ENCODE assay signal across 27 cellular contexts in the genomic region with DNA sequence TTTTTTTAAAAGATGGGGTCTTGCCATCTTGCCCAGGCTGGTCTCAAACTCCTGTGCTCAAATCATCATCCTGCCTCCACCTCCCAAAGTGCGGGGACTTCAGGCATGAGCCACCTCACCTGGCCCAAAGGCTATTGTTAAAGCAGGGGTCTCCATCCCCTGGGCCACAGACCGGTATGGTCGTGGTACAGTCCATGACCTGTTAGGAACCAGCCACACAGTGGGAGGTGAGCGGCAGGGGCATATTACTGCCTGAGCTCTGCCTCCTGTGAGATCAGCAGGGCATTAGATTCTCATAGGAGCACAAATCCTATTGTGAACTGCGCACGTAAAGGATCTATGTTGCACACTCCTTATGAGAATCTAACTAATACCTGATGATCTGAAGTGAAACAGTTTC. TPM values are rescaled to one million over a fixed set of nuclear protein-coding genes. Genes with fewer than 3 reads are reported as not detected.
"Had no signal": no experiment of that assay in that cellular context is flagged by ENCODE, and none has a peak within 500 bp of the region (broad histone marks: within the 10 kb centered on the region; RNA-seq: fewer than 3 reads in every experiment).

No MANE protein-coding gene starts in this region.

- H3K4me2 ChIP-seq: neural progenitor cell had no signal

- H3K27me3 ChIP-seq: dorsolateral prefrontal cortex, neural progenitor cell, sigmoid colon, suprapubic skin, transverse colon, upper lobe of right lung, vagina had no signal

- FAIRE-seq: colon, frontal cortex, keratinocyte had no signal

- H2AFZ ChIP-seq: neural progenitor cell, parathyroid adenoma had no signal

- H3K79me2 ChIP-seq: parathyroid adenoma had no signal

- ATAC-seq: esophagus mucosa; left lobe of liver; naive thymus-derived CD4-positive, alpha-beta T cell; right cardiac atrium; stimulated activated naive CD8-positive, alpha-beta T cell treated with anti-CD3 and anti-CD28 coated beads, Interleukin-15, amount 100 ng/mL, for 72 hours; upper lobe of right lung had no signal

- H3K4me1 ChIP-seq: neural progenitor cell, parathyroid adenoma, prostate gland, sigmoid colon, suprapubic skin, transverse colon, upper lobe of right lung, vagina had no signal

- H3K9ac ChIP-seq: neural progenitor cell, parathyroid adenoma had no signal

- H3K36me3 ChIP-seq: neural progenitor cell, prostate gland, sigmoid colon, suprapubic skin, transverse colon, upper lobe of right lung, vagina had no signal

- H3K27ac ChIP-seq: dorsolateral prefrontal cortex, neural progenitor cell, parathyroid adenoma, prostate gland, sigmoid colon, suprapubic skin, transverse colon, upper lobe of right lung, vagina had no signal

- H3K4me3 ChIP-seq: dorsolateral prefrontal cortex, neural progenitor cell, prostate gland, sigmoid colon, suprapubic skin, transverse colon, upper lobe of right lung, vagina had no signal

- DNase-seq: cerebellar nuclear complex; effector CD4-positive, alpha-beta T cell; mammary epithelial cell; mesendoderm; midbrain; naive thymus-derived CD4-positive, alpha-beta T cell; right cardiac atrium; sigmoid colon; stimulated activated CD4-positive, alpha-beta T cell treated with anti-CD3 and anti-CD28 coated beads, Interleukin-15, amount 100 ng/mL, for 24 hours; stimulated activated CD4-positive, alpha-beta T cell treated with anti-CD3 and anti-CD28 coated beads, Interleukin-2, amount 100 ng/mL, for 48 hours; stimulated activated naive CD4-positive, alpha-beta T cell; stimulated activated naive CD8-positive, alpha-beta T cell treated with anti-CD3 and anti-CD28 coated beads, Interleukin-15, amount 100 ng/mL, for 72 hours; transverse colon; upper lobe of right lung had no signal

- H3K9me3 ChIP-seq: prostate gland, sigmoid colon, suprapubic skin, transverse colon, upper lobe of right lung, vagina had no signal

RNA-seq across cellular contexts. Expression of gene AQP3, which starts 33.6 kb away (rescaled TPM):
- total RNA-seq: frontal cortex had no signal

RNA-seq across cellular contexts. Expression of gene ANKRD18B, which starts 43.1 kb away (rescaled TPM):
- total RNA-seq: frontal cortex, osteoblast, skeletal muscle tissue, transverse colon had no signal
- polyA plus RNA-seq: naive thymus-derived CD4-positive, alpha-beta T cell had no signal
